ENCODE assay signal across 18 cellular contexts in the genomic region with DNA sequence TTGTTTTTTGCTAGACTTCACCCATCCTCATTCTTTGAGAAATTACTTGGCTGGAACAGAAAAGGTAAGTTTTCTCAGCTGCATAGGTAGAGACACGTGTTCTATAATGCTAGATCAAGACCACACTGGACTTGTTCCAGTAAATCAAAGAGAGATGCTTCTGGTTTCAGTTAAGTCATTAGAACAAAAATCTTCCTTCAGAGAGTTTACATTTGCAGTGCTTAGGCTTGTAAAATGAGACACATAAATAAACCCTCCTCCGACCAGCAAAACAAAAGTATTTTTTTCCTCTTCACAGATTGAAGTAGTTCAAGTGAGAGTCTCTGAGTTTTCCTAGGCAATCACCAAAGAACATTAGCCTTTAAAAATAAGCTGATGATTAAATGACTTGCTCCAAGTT.
DNase-seq lines count a peak whose midpoint lies in the region; ATAC-seq, FAIRE-seq and TF ChIP-seq lines count a peak whose summit lies in the region.
"Had no signal": no experiment of that assay in that cellular context is flagged by ENCODE, and none has a peak within 500 bp of the region (broad histone marks: within the 10 kb centered on the region; RNA-seq: fewer than 3 reads in every experiment).

No MANE protein-coding gene starts in this region.

- H3K4me3 ChIP-seq in hepatocyte, result no peak overlapping the region
- H3K4me3 ChIP-seq: BLaER1 treated with 17β-estradiol and CSF1 and Interleukin-3, amounts not matched to agents 10 nM and 100 nM; transverse colon had no signal

- no peak for ATAC-seq in T-helper 17 cell
- ATAC-seq: effector memory CD8-positive, alpha-beta T cell had no signal

- H3K27me3 Mint-ChIP-seq in T-helper 2 cell treated with Interferon-gamma antibody and Interleukin-4, amounts not matched to agents 5 μg/mL and 100 μg/mL, for 36 hours (ENCODE audit: low read depth), result peaks cover 30% of the 10 kb centered on the region
- H3K27me3 Mint-ChIP-seq in T-helper 17 cell, result no peaks in the 10 kb centered on the region

- H3K9me2 ChIP-seq in hepatocyte (replicated peaks; ENCODE audit: insufficient read depth), result no peaks in the 10 kb centered on the region

- H3K9me3 ChIP-seq in T-helper 17 cell (ENCODE audit: control insufficient read depth, low read length, poor library complexity, severe bottlenecking) (no peaks in the 10 kb centered on the region), hepatocyte (ENCODE audit: low read depth) (no peaks in the 10 kb centered on the region)
- H3K9me3 ChIP-seq: transverse colon had no signal

- 30% methylated on average over 2 of the region's 2 CpGs for WGBS in hepatocyte (ENCODE audit: low lambda C conversion rate, missing lambda C conversion rate)

- H3K36me3 ChIP-seq in hepatocyte (replicated peaks; ENCODE audit: insufficient read depth, low read depth), result no peaks in the 10 kb centered on the region
- H3K36me3 ChIP-seq: BLaER1 treated with 17β-estradiol and CSF1 and Interleukin-3, amounts not matched to agents 10 nM and 100 nM; transverse colon had no signal

- no peaks in the 10 kb centered on the region for H3K36me3 Mint-ChIP-seq in T-helper 2 cell treated with Interferon-gamma antibody and Interleukin-4, amounts not matched to agents 5 μg/mL and 100 μg/mL, for 36 hours (ENCODE audit: low read depth)
- no peaks in the 10 kb centered on the region for H3K36me3 Mint-ChIP-seq in T-helper 17 cell (ENCODE audit: low read depth)

- no peak overlapping the region for H3K27ac ChIP-seq in hepatocyte
- H3K27ac ChIP-seq: BLaER1 treated with 17β-estradiol and CSF1 and Interleukin-3, amounts not matched to agents 10 nM and 100 nM; transverse colon had no signal

- no peak for TF ChIP-seq POLR2A in GM12892 (IDR thresholded peaks at IDR 0.05; ENCODE audit: low read depth, low read length)

- H3K27ac Mint-ChIP-seq in T-helper 2 cell treated with Interferon-gamma antibody and Interleukin-4, amounts not matched to agents 5 μg/mL and 100 μg/mL, for 36 hours, result peak overlapping the region; percentile 46
- H3K27ac Mint-ChIP-seq in T-helper 17 cell, result peak overlapping the region; percentile 69
- H3K27ac Mint-ChIP-seq: effector memory CD8-positive, alpha-beta T cell had no signal

- FAIRE-seq in GM12892 (lab: Jason Lieb, UNC), result peak; percentile 79

- no peak for TF ChIP-seq CTCF in hepatocyte (IDR thresholded peaks at IDR 0.05; ENCODE audit: poor library complexity)

- DNase-seq in T-helper 2 cell treated with Interferon-gamma antibody and Interleukin-4, amounts not matched to agents 5 μg/mL and 100 μg/mL, for 36 hours (ENCODE audit: low spot score), result no peak
- DNase-seq in T-helper 2 cell (no peak), GM12892 (ENCODE audit: insufficient read length) (no peak), T-helper 17 cell (no peak), hepatocyte (ENCODE audit: low spot score) (peak; percentile 23), T1000 (lab: John Stamatoyannopoulos, UW) (no peak), midbrain (lab: John Stamatoyannopoulos, UW) (no peak), activated gamma-delta T cell treated with Interleukin-2 at 50 U/mL for 16 hours (no peak)
- DNase-seq: 8988T; activated naive CD4-positive, alpha-beta T cell; DMS153; effector memory CD8-positive, alpha-beta T cell; NCI-H1694 treated with DMSO at 0.1 percent for 48 hours; NCI-H446 treated with DMSO at 0.1 percent for 48 hours; RPMI8226; transverse colon had no signal

- no peaks in the 10 kb centered on the region for H3K9me3 Mint-ChIP-seq in T-helper 2 cell treated with Interferon-gamma antibody and Interleukin-4, amounts not matched to agents 5 μg/mL and 100 μg/mL, for 36 hours
- H3K9me3 Mint-ChIP-seq: effector memory CD8-positive, alpha-beta T cell had no signal

- no peaks in the 10 kb centered on the region for H3K27me3 ChIP-seq in hepatocyte
- H3K27me3 ChIP-seq: BLaER1 treated with 17β-estradiol and CSF1 and Interleukin-3, amounts not matched to agents 10 nM and 100 nM; transverse colon had no signal

- peak overlapping the region; percentile 30 for H3K4me3 Mint-ChIP-seq in T-helper 2 cell treated with Interferon-gamma antibody and Interleukin-4, amounts not matched to agents 5 μg/mL and 100 μg/mL, for 36 hours
- H3K4me3 Mint-ChIP-seq in T-helper 17 cell, result peak overlapping the region; percentile 70
- H3K4me3 Mint-ChIP-seq: neural crest cell had no signal

- H3K4me1 ChIP-seq in hepatocyte (ENCODE audit: insufficient read depth), result peaks cover 5% of the 10 kb centered on the region

- no peak overlapping the region for H2AFZ ChIP-seq in hepatocyte

- no peaks in the 10 kb centered on the region for H4K20me1 ChIP-seq in hepatocyte (ENCODE audit: insufficient read depth, poor library complexity, severe bottlenecking)
- H4K20me1 ChIP-seq: BLaER1 treated with 17β-estradiol and CSF1 and Interleukin-3, amounts not matched to agents 10 nM and 100 nM had no signal

- peaks cover 14% of the 10 kb centered on the region for H3K4me1 Mint-ChIP-seq in T-helper 2 cell treated with Interferon-gamma antibody and Interleukin-4, amounts not matched to agents 5 μg/mL and 100 μg/mL, for 36 hours (ENCODE audit: low read depth)
- H3K4me1 Mint-ChIP-seq in T-helper 17 cell, result peaks cover 19% of the 10 kb centered on the region

- H3K4me2 ChIP-seq in hepatocyte, result peak overlapping the region; percentile 15

- no peaks in the 10 kb centered on the region for H3K79me2 ChIP-seq in hepatocyte
